10 cellular contexts compared by ENCODE assay signal in genomic region chr3:141486416-141486734, GRCh38. TPM values are rescaled to one million over a fixed set of nuclear protein-coding genes. Genes with fewer than 3 reads are reported as not detected.
DNase-seq lines count a peak whose midpoint lies in the region; ATAC-seq, FAIRE-seq and TF ChIP-seq lines count a peak whose summit lies in the region.
"Had no signal": no experiment of that assay in that cellular context is flagged by ENCODE, and none has a peak within 500 bp of the region (broad histone marks: within the 10 kb centered on the region; RNA-seq: fewer than 3 reads in every experiment).

No MANE protein-coding gene starts in this region.

- no peak for DNase-seq in stimulated activated naive CD8-positive, alpha-beta T cell treated with anti-CD3 and anti-CD28 coated beads, Interleukin-15, Interleukin-2, amounts not matched to agents 100 U/mL and 50 U/mL, for 24 hours
- DNase-seq in lung (ENCODE audit: low spot score) (no peak), upper lobe of left lung (no peak), GM12892 (ENCODE audit: insufficient read length) (no peak), NCI-H1417 (lab: John Stamatoyannopoulos, UW) (no peak)

- FAIRE-seq in GM12892 (lab: Jason Lieb, UNC) = no peak
- FAIRE-seq: frontal cortex, GM18507 had no signal

- H3K36me3 Mint-ChIP-seq in stimulated activated naive CD8-positive, alpha-beta T cell treated with anti-CD3 and anti-CD28 coated beads, Interleukin-15, Interleukin-2, amounts not matched to agents 100 ng/mL and 50 ng/mL, for 24 hours (ENCODE audit: low read depth) = peaks cover 26% of the 10 kb centered on the region
- no peaks in the 10 kb centered on the region for H3K36me3 Mint-ChIP-seq in brain

- TF ChIP-seq POLR2A in upper lobe of left lung (IDR thresholded peaks at IDR 0.05) = no peak
- TF ChIP-seq POLR2A in GM12892 (IDR thresholded peaks at IDR 0.05; ENCODE audit: low read depth, low read length) = no peak

- 7 to 11% methylated on average over 5 of the region's 5 CpGs for WGBS in lung, 2 donors
- 8 to 9% methylated on average over 5 of the region's 5 CpGs for WGBS in upper lobe of left lung, 2 donors

- H3K9me3 ChIP-seq in lung (ENCODE audit: control insufficient read depth in 2 of 2, insufficient read depth in 1 of 2, low read length in 1 of 2) (no peaks in the 10 kb centered on the region), upper lobe of left lung (no peaks in the 10 kb centered on the region)

- H3K27ac ChIP-seq in lung (ENCODE audit: low read depth in 1 of 2, low read length in 1 of 2) (peak overlapping the region; percentile 30 to 68), upper lobe of left lung (peak overlapping the region; percentile 97 to 99 (median 98))

- H3K27ac Mint-ChIP-seq in stimulated activated naive CD8-positive, alpha-beta T cell treated with anti-CD3 and anti-CD28 coated beads, Interleukin-15, Interleukin-2, amounts not matched to agents 100 ng/mL and 50 ng/mL, for 24 hours = peak overlapping the region; percentile 81
- H3K27ac Mint-ChIP-seq in brain = peak overlapping the region; percentile 90 to 95 (median 94)

- no peaks in the 10 kb centered on the region for H3K9me3 Mint-ChIP-seq in stimulated activated naive CD8-positive, alpha-beta T cell treated with anti-CD3 and anti-CD28 coated beads, Interleukin-15, Interleukin-2, amounts not matched to agents 100 ng/mL and 50 ng/mL, for 24 hours
- no peaks in the 10 kb centered on the region for H3K9me3 Mint-ChIP-seq in brain

- H3K4me3 ChIP-seq in lung (no peak overlapping the region), upper lobe of left lung (peak overlapping the region; percentile 38 to 96 (median 82))

- peak overlapping the region; percentile 79 for H3K4me3 Mint-ChIP-seq in stimulated activated naive CD8-positive, alpha-beta T cell treated with anti-CD3 and anti-CD28 coated beads, Interleukin-15, Interleukin-2, amounts not matched to agents 100 ng/mL and 50 ng/mL, for 24 hours
- peak overlapping the region; percentile 83 to 94 (median 88) for H3K4me3 Mint-ChIP-seq in brain

- TF ChIP-seq CTCF in brain (conservative IDR thresholded peaks at IDR 0.05) (no peak), lung (IDR thresholded peaks at IDR 0.05; ENCODE audit: control extremely low read depth, extremely low read depth) (no peak), upper lobe of left lung (IDR thresholded peaks at IDR 0.05) (no peak)

- peaks cover 4 to 14% of the 10 kb centered on the region in 2 donors for H3K4me1 ChIP-seq in lung (ENCODE audit: control insufficient read depth in 2 of 2, insufficient read depth in 2 of 2, low read length in 2 of 2)
- H3K4me1 ChIP-seq in upper lobe of left lung = peaks cover 28 to 40% (median 35%) of the 10 kb centered on the region in 4 donors

- H3K27me3 Mint-ChIP-seq in stimulated activated naive CD8-positive, alpha-beta T cell treated with anti-CD3 and anti-CD28 coated beads, Interleukin-15, Interleukin-2, amounts not matched to agents 100 ng/mL and 50 ng/mL, for 24 hours = no peaks in the 10 kb centered on the region
- H3K27me3 Mint-ChIP-seq in brain = peaks cover 7% of the 10 kb centered on the region

- no peaks in the 10 kb centered on the region for H3K27me3 ChIP-seq in lung (ENCODE audit: control insufficient read depth, insufficient read depth)
- no peaks in the 10 kb centered on the region for H3K27me3 ChIP-seq in upper lobe of left lung

- peaks cover 63% of the 10 kb centered on the region for H3K4me1 Mint-ChIP-seq in stimulated activated naive CD8-positive, alpha-beta T cell treated with anti-CD3 and anti-CD28 coated beads, Interleukin-15, Interleukin-2, amounts not matched to agents 100 ng/mL and 50 ng/mL, for 24 hours (ENCODE audit: low read depth)
- H3K4me1 Mint-ChIP-seq in brain = peaks cover 44% of the 10 kb centered on the region

- no peak for ATAC-seq in stimulated activated naive CD8-positive, alpha-beta T cell treated with anti-CD3 and anti-CD28 coated beads, Interleukin-15, Interleukin-2, amounts not matched to agents 100 U/mL and 50 U/mL, for 24 hours
- ATAC-seq in lung (ENCODE audit: insufficient read depth, low FRiP score) (no peak), upper lobe of left lung (ENCODE audit: low FRiP score in 2 of 2) (no peak), GM21528 (IDR thresholded peaks at IDR 0.05; ENCODE audit: low FRiP score, unreplicated experiment) (no peak)

- TF ChIP-seq EP300 in upper lobe of left lung (IDR thresholded peaks at IDR 0.05) = no peak

- H3K36me3 ChIP-seq in lung (ENCODE audit: control insufficient read depth in 2 of 2, insufficient read depth in 2 of 2, low read length in 2 of 2) (no peaks in the 10 kb centered on the region), upper lobe of left lung (no peaks in the 10 kb centered on the region)

RNA-seq across cellular contexts. Expression of gene RASA2, which starts 0.5 kb away (rescaled TPM):
- 1.2 TPM for polyA plus RNA-seq in brain (ENCODE audit: insufficient read depth, low read depth, low replicate concordance)
- 10 to 100 TPM; 18.3 to 27.4 TPM for total RNA-seq in lung
- polyA plus RNA-seq in lung = 1 to 10 TPM; 6.8 to 7.5 TPM
- total RNA-seq in upper lobe of left lung = 10 to 100 TPM; 11.7 to 41.5 (median 21.3) TPM
- 5.2 TPM for polyA plus RNA-seq in GM12892 (2012; ENCODE audit: missing spikeins)
